In the genomic region with DNA sequence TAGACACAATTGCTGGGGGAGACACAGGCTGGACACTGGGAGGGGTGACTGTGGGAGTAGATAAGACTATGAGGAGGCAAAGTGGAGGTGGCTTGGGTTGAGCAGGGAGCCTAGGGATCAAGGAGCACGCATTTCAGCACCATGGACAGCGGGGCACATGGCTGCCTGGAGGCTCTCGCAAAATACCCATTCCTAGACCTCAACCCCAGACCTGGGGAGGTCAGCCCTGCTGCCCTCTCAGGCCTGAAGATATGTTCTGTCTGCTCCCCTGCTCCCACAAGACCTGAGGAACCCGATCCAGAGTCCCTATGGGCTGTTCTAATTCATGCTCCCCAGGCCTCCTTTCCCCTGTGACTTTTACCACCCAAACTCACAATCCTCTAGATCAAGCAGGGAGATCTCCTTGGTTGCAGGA, we compare ENCODE assay signal across 9 cellular contexts. TPM values are rescaled to one million over a fixed set of nuclear protein-coding genes. Genes with fewer than 3 reads are reported as not detected.
DNase-seq lines count a peak whose midpoint lies in the region; ATAC-seq and TF ChIP-seq lines count a peak whose summit lies in the region.
"Had no signal": no experiment of that assay in that cellular context is flagged by ENCODE, and none has a peak within 500 bp of the region (broad histone marks: within the 10 kb centered on the region; RNA-seq: fewer than 3 reads in every experiment).

No MANE protein-coding gene starts in this region.

- H3K9me3 Mint-ChIP-seq in activated CD8-positive, alpha-beta T cell treated with anti-CD3 and anti-CD28 coated beads for 36 hours = no peaks in the 10 kb centered on the region
- H3K9me3 Mint-ChIP-seq: activated naive CD4-positive, alpha-beta T cell treated with anti-CD3 and anti-CD28 coated beads, Interleukin-2, amount 50 U/mL, for 72 hours had no signal

- intact Hi-C loops in activated CD8-positive, alpha-beta T cell treated with anti-CD3 and anti-CD28 coated beads for 36 hours (cut with micrococcal nuclease) = no loop called here
- intact Hi-C loops in left ventricle myocardium superior (cut with micrococcal nuclease) = no loop called here

- TF ChIP-seq CTCF in activated CD8-positive, alpha-beta T cell treated with anti-CD3 and anti-CD28 coated beads for 36 hours (IDR thresholded peaks at IDR 0.05) = no peak
- no peak for TF ChIP-seq CTCF in BE2C (IDR thresholded peaks at IDR 0.05; ENCODE audit: low read depth, low read length)

- no peak overlapping the region for H3K4me3 Mint-ChIP-seq in activated CD8-positive, alpha-beta T cell treated with anti-CD3 and anti-CD28 coated beads for 36 hours

- no peak overlapping the region for H3K27ac Mint-ChIP-seq in activated CD8-positive, alpha-beta T cell treated with anti-CD3 and anti-CD28 coated beads for 36 hours
- H3K27ac Mint-ChIP-seq: activated naive CD4-positive, alpha-beta T cell treated with anti-CD3 and anti-CD28 coated beads, Interleukin-2, amount 50 U/mL, for 72 hours had no signal

- H3K27me3 Mint-ChIP-seq in activated CD8-positive, alpha-beta T cell treated with anti-CD3 and anti-CD28 coated beads for 36 hours = peaks cover 9% of the 10 kb centered on the region

- CTCF ChIA-PET in activated CD8-positive, alpha-beta T cell treated with anti-CD3 and anti-CD28 coated beads for 36 hours (lab: Charles Lee) = no interaction called here

- in situ Hi-C loops in KBM-7 (cut with MboI; ENCODE audit: low pct_unique_long_range_greater_than_20kb, low sequenced_read_pairs) = no loop called here

- no peaks in the 10 kb centered on the region for H3K27me3 ChIP-seq in BE2C

- DNase-seq in CMK (ENCODE audit: low read depth) = peak; percentile 34
- DNase-seq in KBM-7 = peak; percentile 80
- DNase-seq in activated CD8-positive, alpha-beta T cell treated with anti-CD3 and anti-CD28 coated beads for 36 hours = peak; percentile 70
- DNase-seq in left ventricle myocardium superior = peak; percentile 66
- peak in 5 of 6 experiments; percentile 9 to 52 (median 22) for DNase-seq in stimulated activated naive CD4-positive, alpha-beta T cell (lab: John Stamatoyannopoulos, UW)
- DNase-seq in BE2C = no peak
- no peak for DNase-seq in mesenteric fat pad (ENCODE audit: low spot score)

- peak; percentile 49 for ATAC-seq in activated CD8-positive, alpha-beta T cell treated with anti-CD3 and anti-CD28 coated beads for 36 hours
- ATAC-seq in left ventricle myocardium superior (no peak), HG03460 (IDR thresholded peaks at IDR 0.05; ENCODE audit: unreplicated experiment) (no peak)

- H3K4me1 ChIP-seq in BE2C = no peaks in the 10 kb centered on the region

- H3K4me3 ChIP-seq in BE2C (ENCODE audit: low read depth, low read length) = no peak overlapping the region

- no peaks in the 10 kb centered on the region for H3K36me3 ChIP-seq in BE2C

- no peaks in the 10 kb centered on the region for H3K9me3 ChIP-seq in BE2C

- no peaks in the 10 kb centered on the region for H3K4me1 Mint-ChIP-seq in activated CD8-positive, alpha-beta T cell treated with anti-CD3 and anti-CD28 coated beads for 36 hours (ENCODE audit: low read depth)

- no peaks in the 10 kb centered on the region for H3K36me3 Mint-ChIP-seq in activated CD8-positive, alpha-beta T cell treated with anti-CD3 and anti-CD28 coated beads for 36 hours (ENCODE audit: low read depth)
- H3K36me3 Mint-ChIP-seq: activated naive CD4-positive, alpha-beta T cell treated with anti-CD3 and anti-CD28 coated beads, Interleukin-2, amount 50 U/mL, for 72 hours had no signal

- POLR2A ChIA-PET in activated CD8-positive, alpha-beta T cell treated with anti-CD3 and anti-CD28 coated beads for 36 hours (lab: Charles Lee) = no interaction called here

RNA-seq across cellular contexts. Expression of a gene that starts 16.0 kb away (rescaled TPM):
- 1 to 10 TPM; 1.2 to 1.6 TPM for total RNA-seq in activated CD8-positive, alpha-beta T cell treated with anti-CD3 and anti-CD28 coated beads for 36 hours
- 0.72 TPM for total RNA-seq in left ventricle myocardium superior
- polyA plus RNA-seq in BE2C (2012; ENCODE audit: insufficient read depth, insufficient read length, low read depth) = 3.1 TPM
- 2.5 TPM for total RNA-seq in mesenteric fat pad
- total RNA-seq: activated naive CD4-positive, alpha-beta T cell treated with anti-CD3 and anti-CD28 coated beads, Interleukin-2, amount 50 U/mL, for 72 hours had no signal

RNA-seq across cellular contexts. Expression of a gene that starts 46.5 kb away (rescaled TPM):
- under 1 TPM; 0.16 to 0.18 TPM for total RNA-seq in activated CD8-positive, alpha-beta T cell treated with anti-CD3 and anti-CD28 coated beads for 36 hours
- total RNA-seq in left ventricle myocardium superior = 0.84 TPM
- polyA plus RNA-seq in BE2C (2012; ENCODE audit: insufficient read depth, insufficient read length, low read depth) = 19.3 TPM
- 0.84 TPM for total RNA-seq in mesenteric fat pad

Comparison
In these comparisons a context has a peak if more than half of its experiments do, and no peak if none do; other contexts are left out.
1. DNase-seq: peak in CMK (single experiment), KBM-7 (single experiment), activated CD8-positive, alpha-beta T cell treated with anti-CD3 and anti-CD28 coated beads for 36 hours (single experiment), left ventricle myocardium superior (single experiment) and stimulated activated naive CD4-positive, alpha-beta T cell (5 of 6); none in BE2C (single experiment) and mesenteric fat pad (single experiment).